ENCODE assay signal across 1 cellular context in genomic region chr15:75201609-75202250, GRCh38.
TF ChIP-seq lines count a peak whose summit lies in the region.

Gene C15orf39, plus strand, starts transcription at chr15:75201882. Its CDS starts 4,167 bp downstream, at chr15:75206049.

TF ChIP-seq in WTC11, 78 proteins besides CTCF, POLR2A, EP300 and RAD21 (continued from another document):
- TF ChIP-seq, protein P1, sequence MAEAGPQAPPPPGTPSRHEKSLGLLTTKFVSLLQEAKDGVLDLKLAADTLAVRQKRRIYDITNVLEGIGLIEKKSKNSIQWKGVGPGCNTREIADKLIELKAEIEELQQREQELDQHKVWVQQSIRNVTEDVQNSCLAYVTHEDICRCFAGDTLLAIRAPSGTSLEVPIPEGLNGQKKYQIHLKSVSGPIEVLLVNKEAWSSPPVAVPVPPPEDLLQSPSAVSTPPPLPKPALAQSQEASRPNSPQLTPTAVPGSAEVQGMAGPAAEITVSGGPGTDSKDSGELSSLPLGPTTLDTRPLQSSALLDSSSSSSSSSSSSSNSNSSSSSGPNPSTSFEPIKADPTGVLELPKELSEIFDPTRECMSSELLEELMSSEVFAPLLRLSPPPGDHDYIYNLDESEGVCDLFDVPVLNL (CRISPR knock-in tag; IDR thresholded peaks at IDR 0.05; ENCODE audit: borderline replicate concordance, low read depth) = peak; percentile 53; the same call in 1 of the 2 replicates
- TF ChIP-seq, protein P2, sequence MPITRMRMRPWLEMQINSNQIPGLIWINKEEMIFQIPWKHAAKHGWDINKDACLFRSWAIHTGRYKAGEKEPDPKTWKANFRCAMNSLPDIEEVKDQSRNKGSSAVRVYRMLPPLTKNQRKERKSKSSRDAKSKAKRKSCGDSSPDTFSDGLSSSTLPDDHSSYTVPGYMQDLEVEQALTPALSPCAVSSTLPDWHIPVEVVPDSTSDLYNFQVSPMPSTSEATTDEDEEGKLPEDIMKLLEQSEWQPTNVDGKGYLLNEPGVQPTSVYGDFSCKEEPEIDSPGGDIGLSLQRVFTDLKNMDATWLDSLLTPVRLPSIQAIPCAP (CRISPR knock-in tag; IDR thresholded peaks at IDR 0.05) = no peak
- TF ChIP-seq, protein P3, sequence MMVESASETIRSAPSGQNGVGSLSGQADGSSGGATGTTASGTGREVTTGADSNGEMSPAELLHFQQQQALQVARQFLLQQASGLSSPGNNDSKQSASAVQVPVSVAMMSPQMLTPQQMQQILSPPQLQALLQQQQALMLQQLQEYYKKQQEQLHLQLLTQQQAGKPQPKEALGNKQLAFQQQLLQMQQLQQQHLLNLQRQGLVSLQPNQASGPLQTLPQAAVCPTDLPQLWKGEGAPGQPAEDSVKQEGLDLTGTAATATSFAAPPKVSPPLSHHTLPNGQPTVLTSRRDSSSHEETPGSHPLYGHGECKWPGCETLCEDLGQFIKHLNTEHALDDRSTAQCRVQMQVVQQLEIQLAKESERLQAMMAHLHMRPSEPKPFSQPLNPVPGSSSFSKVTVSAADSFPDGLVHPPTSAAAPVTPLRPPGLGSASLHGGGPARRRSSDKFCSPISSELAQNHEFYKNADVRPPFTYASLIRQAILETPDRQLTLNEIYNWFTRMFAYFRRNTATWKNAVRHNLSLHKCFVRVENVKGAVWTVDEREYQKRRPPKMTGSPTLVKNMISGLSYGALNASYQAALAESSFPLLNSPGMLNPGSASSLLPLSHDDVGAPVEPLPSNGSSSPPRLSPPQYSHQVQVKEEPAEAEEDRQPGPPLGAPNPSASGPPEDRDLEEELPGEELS (CRISPR knock-in tag; IDR thresholded peaks at IDR 0.05) = no peak
- TF ChIP-seq EMX1 (CRISPR knock-in tag; IDR thresholded peaks at IDR 0.05) (no peak), NFYB (CRISPR knock-in tag; conservative IDR thresholded peaks at IDR 0.05; ENCODE audit: low read depth) (0 out of 2 replicates have a peak, but pooled peaks have one; percentile 21), NR3C1 (CRISPR knock-in tag; conservative IDR thresholded peaks at IDR 0.05; ENCODE audit: low read depth) (no peak), TP53 (CRISPR knock-in tag; IDR thresholded peaks at IDR 0.05) (no peak), CDX4 (CRISPR knock-in tag; IDR thresholded peaks at IDR 0.05; ENCODE audit: borderline replicate concordance) (no peak), JUN (CRISPR knock-in tag; IDR thresholded peaks at IDR 0.05) (no peak; the same call in 1 of the 2 replicates), ZNF263 (CRISPR knock-in tag; IDR thresholded peaks at IDR 0.05; ENCODE audit: low read depth) (no peak), SMAD4 (CRISPR knock-in tag; IDR thresholded peaks at IDR 0.05) (no peak), FOXJ3 (CRISPR knock-in tag; IDR thresholded peaks at IDR 0.05; ENCODE audit: borderline replicate concordance) (no peak), HMGA2 (CRISPR knock-in tag; IDR thresholded peaks at IDR 0.05) (no peak), GTF2I (CRISPR knock-in tag; conservative IDR thresholded peaks at IDR 0.05) (no peak), SP1 (CRISPR knock-in tag; conservative IDR thresholded peaks at IDR 0.05) (peak; percentile 79), MYBL2 (CRISPR knock-in tag; IDR thresholded peaks at IDR 0.05) (peak; percentile 81; the same call in 1 of the 2 replicates), SOX15 (CRISPR knock-in tag; IDR thresholded peaks at IDR 0.05) (no peak), RELA (CRISPR knock-in tag; IDR thresholded peaks at IDR 0.05; ENCODE audit: borderline replicate concordance) (no peak), ATF2 (CRISPR knock-in tag; IDR thresholded peaks at IDR 0.05; ENCODE audit: borderline replicate concordance, low read depth) (no peak), NR1H2 (CRISPR knock-in tag; IDR thresholded peaks at IDR 0.05) (no peak), HMGXB4 (CRISPR knock-in tag; IDR thresholded peaks at IDR 0.05) (peak; percentile 96; the same call in 1 of the 2 replicates), TCF7 (CRISPR knock-in tag; IDR thresholded peaks at IDR 0.05; ENCODE audit: low read depth) (no peak), AFF4 (CRISPR knock-in tag; IDR thresholded peaks at IDR 0.05; ENCODE audit: borderline replicate concordance) (no peak), ETV6 (CRISPR knock-in tag; IDR thresholded peaks at IDR 0.05) (peak; percentile 90), GABPB1 (CRISPR knock-in tag; IDR thresholded peaks at IDR 0.05) (peak; percentile 13; the same call in 1 of the 2 replicates), ESRRA (CRISPR knock-in tag; IDR thresholded peaks at IDR 0.05; ENCODE audit: borderline replicate concordance) (peak; percentile 3; the same call in 1 of the 2 replicates), ZNF671 (CRISPR knock-in tag; IDR thresholded peaks at IDR 0.05) (no peak), FOXK1 (CRISPR knock-in tag; IDR thresholded peaks at IDR 0.05) (peak; percentile 71), ZNF232 (CRISPR knock-in tag; IDR thresholded peaks at IDR 0.05) (0 out of 2 replicates have a peak, but pooled peaks have one; percentile 28), IRF2 (CRISPR knock-in tag; IDR thresholded peaks at IDR 0.05; ENCODE audit: borderline replicate concordance, low read depth) (no peak), ZSCAN18 (CRISPR knock-in tag; IDR thresholded peaks at IDR 0.05) (no peak), TEAD4 (CRISPR knock-in tag; IDR thresholded peaks at IDR 0.05) (no peak), NFATC4 (CRISPR knock-in tag; IDR thresholded peaks at IDR 0.05) (no peak), ZNF219 (CRISPR knock-in tag; IDR thresholded peaks at IDR 0.05; ENCODE audit: borderline replicate concordance) (no peak), ZNF121 (CRISPR knock-in tag; IDR thresholded peaks at IDR 0.05) (peak; percentile 4; the same call in 1 of the 2 replicates), ZNF281 (CRISPR knock-in tag; IDR thresholded peaks at IDR 0.05) (peak; percentile 55; the same call in 1 of the 2 replicates), CREB1 (CRISPR knock-in tag; IDR thresholded peaks at IDR 0.05) (no peak), FOXP1 (CRISPR knock-in tag; IDR thresholded peaks at IDR 0.05; ENCODE audit: borderline replicate concordance) (peak; percentile 52; the same call in 1 of the 2 replicates)
- TF ChIP-seq, protein P4, sequence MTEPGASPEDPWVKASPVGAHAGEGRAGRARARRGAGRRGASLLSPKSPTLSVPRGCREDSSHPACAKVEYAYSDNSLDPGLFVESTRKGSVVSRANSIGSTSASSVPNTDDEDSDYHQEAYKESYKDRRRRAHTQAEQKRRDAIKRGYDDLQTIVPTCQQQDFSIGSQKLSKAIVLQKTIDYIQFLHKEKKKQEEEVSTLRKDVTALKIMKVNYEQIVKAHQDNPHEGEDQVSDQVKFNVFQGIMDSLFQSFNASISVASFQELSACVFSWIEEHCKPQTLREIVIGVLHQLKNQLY (CRISPR knock-in tag; IDR thresholded peaks at IDR 0.05) = no peak; the same call in 1 of the 2 replicates
- TF ChIP-seq, protein P5, sequence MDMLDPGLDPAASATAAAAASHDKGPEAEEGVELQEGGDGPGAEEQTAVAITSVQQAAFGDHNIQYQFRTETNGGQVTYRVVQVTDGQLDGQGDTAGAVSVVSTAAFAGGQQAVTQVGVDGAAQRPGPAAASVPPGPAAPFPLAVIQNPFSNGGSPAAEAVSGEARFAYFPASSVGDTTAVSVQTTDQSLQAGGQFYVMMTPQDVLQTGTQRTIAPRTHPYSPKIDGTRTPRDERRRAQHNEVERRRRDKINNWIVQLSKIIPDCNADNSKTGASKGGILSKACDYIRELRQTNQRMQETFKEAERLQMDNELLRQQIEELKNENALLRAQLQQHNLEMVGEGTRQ (CRISPR knock-in tag; IDR thresholded peaks at IDR 0.05) = no peak
- TF ChIP-seq, protein P6, sequence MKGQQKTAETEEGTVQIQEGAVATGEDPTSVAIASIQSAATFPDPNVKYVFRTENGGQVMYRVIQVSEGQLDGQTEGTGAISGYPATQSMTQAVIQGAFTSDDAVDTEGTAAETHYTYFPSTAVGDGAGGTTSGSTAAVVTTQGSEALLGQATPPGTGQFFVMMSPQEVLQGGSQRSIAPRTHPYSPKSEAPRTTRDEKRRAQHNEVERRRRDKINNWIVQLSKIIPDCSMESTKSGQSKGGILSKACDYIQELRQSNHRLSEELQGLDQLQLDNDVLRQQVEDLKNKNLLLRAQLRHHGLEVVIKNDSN (CRISPR knock-in tag; IDR thresholded peaks at IDR 0.05) = no peak
- TF ChIP-seq, protein P7, sequence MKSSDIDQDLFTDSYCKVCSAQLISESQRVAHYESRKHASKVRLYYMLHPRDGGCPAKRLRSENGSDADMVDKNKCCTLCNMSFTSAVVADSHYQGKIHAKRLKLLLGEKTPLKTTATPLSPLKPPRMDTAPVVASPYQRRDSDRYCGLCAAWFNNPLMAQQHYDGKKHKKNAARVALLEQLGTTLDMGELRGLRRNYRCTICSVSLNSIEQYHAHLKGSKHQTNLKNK (CRISPR knock-in tag; IDR thresholded peaks at IDR 0.05) = peak; percentile 71; the same call in 1 of the 2 replicates
TF ChIP-seq in WTC11: peak in this region for 23.
